14 cellular contexts compared by ENCODE assay signal in genomic region chr9:107760469-107761242, GRCh38.
A peak's percentile ranks its signal among the peaks of the same experiment; 100 is the strongest.
DNase-seq lines count a peak whose midpoint lies in the region; ATAC-seq and TF ChIP-seq lines count a peak whose summit lies in the region.
"Had no signal": no experiment of that assay in that cellular context is flagged by ENCODE, and none has a peak within 500 bp of the region (broad histone marks: within the 10 kb centered on the region; RNA-seq: fewer than 3 reads in every experiment).

No MANE protein-coding gene starts in this region.

- TF ChIP-seq EP300 in suprapubic skin (IDR thresholded peaks at IDR 0.05): no peak

- peak overlapping the region; percentile 30 for H3K4me3 Mint-ChIP-seq in dendritic cell treated with granulocyte-macrophage colony-stimulating factor and Interleukin-4, amounts not matched to agents 40 ng/mL and 50 ng/mL, for 4 days
- H3K4me3 Mint-ChIP-seq: activated naive CD4-positive, alpha-beta T cell treated with anti-CD3 and anti-CD28 coated beads, Interleukin-2, amount 10 ng/mL, durations not matched to agents 7 days and 5 days; nephron progenitor cell; T-helper 1 cell treated with Interleukin-12 subunit alpha and Interleukin-12 subunit beta and Interleukin-4 antibody, amounts not matched to agents 30 μg/mL and 1 μg/mL, for 36 hours had no signal

- no peaks in the 10 kb centered on the region for H3K9me3 Mint-ChIP-seq in dendritic cell treated with granulocyte-macrophage colony-stimulating factor and Interleukin-4, amounts not matched to agents 40 ng/mL and 50 ng/mL, for 4 days

- peaks cover 59% of the 10 kb centered on the region for H3K4me1 Mint-ChIP-seq in dendritic cell treated with granulocyte-macrophage colony-stimulating factor and Interleukin-4, amounts not matched to agents 40 ng/mL and 50 ng/mL, for 4 days (ENCODE audit: low read depth)
- H3K4me1 Mint-ChIP-seq: activated naive CD4-positive, alpha-beta T cell treated with anti-CD3 and anti-CD28 coated beads, Interleukin-2, amount 10 ng/mL, durations not matched to agents 7 days and 5 days; nephron progenitor cell had no signal

- H3K36me3 ChIP-seq in lower lobe of right lung: no peaks in the 10 kb centered on the region
- H3K36me3 ChIP-seq in suprapubic skin: no peaks in the 10 kb centered on the region
- H3K36me3 ChIP-seq: BLaER1 had no signal

- intact Hi-C loops in dendritic cell treated with granulocyte-macrophage colony-stimulating factor and Interleukin-4, amounts not matched to agents 40 ng/mL and 50 ng/mL, for 4 days (cut with micrococcal nuclease): loop anchor here (2.0 to 10.0 kb wide), 2 partner anchors 84 to 274 kb away; no protein-coding TSS in a partner anchor
- intact Hi-C loops in lower lobe of right lung (cut with DNase I): no loop called here

- DNase-seq in MV-4-11 (lab: John Stamatoyannopoulos, UW) (peak; percentile 100), lower lobe of right lung (peak; percentile 81), suprapubic skin (ENCODE audit: low spot score in 2 of 2) (no peak), islet precursor cell (no peak), DMS53 (lab: John Stamatoyannopoulos, UW) (no peak), GM19240 (ENCODE audit: insufficient read length, low spot score) (no peak)
- DNase-seq: activated naive CD4-positive, alpha-beta T cell treated with anti-CD3 and anti-CD28 coated beads, Interleukin-2, amount 10 ng/mL, durations not matched to agents 7 days and 5 days; EL; NCI-H2171 treated with DMSO at 0.1 percent for 48 hours; nephron progenitor cell had no signal

- peaks cover 9% of the 10 kb centered on the region for H3K4me1 ChIP-seq in lower lobe of right lung
- peaks cover 2% of the 10 kb centered on the region for H3K4me1 ChIP-seq in suprapubic skin
- H3K4me1 ChIP-seq: BLaER1 had no signal

- H3K27me3 Mint-ChIP-seq in dendritic cell treated with granulocyte-macrophage colony-stimulating factor and Interleukin-4, amounts not matched to agents 40 ng/mL and 50 ng/mL, for 4 days: no peaks in the 10 kb centered on the region
- H3K27me3 Mint-ChIP-seq: activated naive CD4-positive, alpha-beta T cell treated with anti-CD3 and anti-CD28 coated beads, Interleukin-2, amount 10 ng/mL, durations not matched to agents 7 days and 5 days had no signal

- WGBS in suprapubic skin: 70% methylated on average over 12 of the region's 12 CpGs

- no peak for TF ChIP-seq POLR2A in suprapubic skin (IDR thresholded peaks at IDR 0.05)

- no peak for TF ChIP-seq CTCF in lower lobe of right lung (IDR thresholded peaks at IDR 0.05)
- no peak for TF ChIP-seq CTCF in suprapubic skin (IDR thresholded peaks at IDR 0.05)

- peak overlapping the region; percentile 69 for H3K27ac ChIP-seq in lower lobe of right lung
- H3K27ac ChIP-seq in suprapubic skin: peak overlapping the region; percentile 23
- H3K27ac ChIP-seq: BLaER1 had no signal

- H3K9me3 ChIP-seq in lower lobe of right lung (no peaks in the 10 kb centered on the region), suprapubic skin (no peaks in the 10 kb centered on the region)
- H3K9me3 ChIP-seq: BLaER1 had no signal

- H3K4me3 ChIP-seq in lower lobe of right lung (no peak overlapping the region), suprapubic skin (no peak overlapping the region)
- H3K4me3 ChIP-seq: BLaER1 had no signal

- H3K36me3 Mint-ChIP-seq in dendritic cell treated with granulocyte-macrophage colony-stimulating factor and Interleukin-4, amounts not matched to agents 40 ng/mL and 50 ng/mL, for 4 days (ENCODE audit: low read depth): no peaks in the 10 kb centered on the region
- H3K36me3 Mint-ChIP-seq: activated naive CD4-positive, alpha-beta T cell treated with anti-CD3 and anti-CD28 coated beads, Interleukin-2, amount 10 ng/mL, durations not matched to agents 7 days and 5 days had no signal

- H3K27me3 ChIP-seq in lower lobe of right lung (ENCODE audit: low read depth): no peaks in the 10 kb centered on the region
- H3K27me3 ChIP-seq in suprapubic skin: no peaks in the 10 kb centered on the region
- H3K27me3 ChIP-seq: BLaER1 had no signal

- ATAC-seq in lower lobe of right lung (peak; percentile 91 to 92), GM21423 (IDR thresholded peaks at IDR 0.05; ENCODE audit: unreplicated experiment) (no peak)

- peak overlapping the region; percentile 90 for H3K27ac Mint-ChIP-seq in dendritic cell treated with granulocyte-macrophage colony-stimulating factor and Interleukin-4, amounts not matched to agents 40 ng/mL and 50 ng/mL, for 4 days
- H3K27ac Mint-ChIP-seq: activated naive CD4-positive, alpha-beta T cell treated with anti-CD3 and anti-CD28 coated beads, Interleukin-2, amount 10 ng/mL, durations not matched to agents 7 days and 5 days; nephron progenitor cell; T-helper 1 cell treated with Interleukin-12 subunit alpha and Interleukin-12 subunit beta and Interleukin-4 antibody, amounts not matched to agents 30 μg/mL and 1 μg/mL, for 36 hours had no signal

Comparison
In these comparisons a context has a peak if more than half of its experiments do, and no peak if none do; other contexts are left out.
1. DNase-seq: peak in MV-4-11 (single experiment) and lower lobe of right lung (single experiment); none in suprapubic skin (0 of 2), islet precursor cell (single experiment), DMS53 (single experiment) and GM19240 (single experiment).